In genomic region chr12:108591267-108591980, GRCh38 we compare ENCODE assay signal across 23 cellular contexts. TPM values are rescaled to one million over a fixed set of nuclear protein-coding genes. Genes with fewer than 3 reads are reported as not detected.
DNase-seq lines count a peak whose midpoint lies in the region; ATAC-seq and TF ChIP-seq lines count a peak whose summit lies in the region.
"Had no signal": no experiment of that assay in that cellular context is flagged by ENCODE, and none has a peak within 500 bp of the region (broad histone marks: within the 10 kb centered on the region; RNA-seq: fewer than 3 reads in every experiment).

No MANE protein-coding gene starts in this region.

- no peaks in the 10 kb centered on the region for H3K36me3 ChIP-seq in H7 (replicated peaks; ENCODE audit: control insufficient read depth, insufficient read depth, low read length)
- peaks cover 0 to 9% of the 10 kb centered on the region in 2 experiments for H3K36me3 ChIP-seq in trophoblast cell (ENCODE audit: control insufficient read depth in 1 of 2, insufficient read depth in 2 of 2, low read length in 2 of 2)
- H3K36me3 ChIP-seq: SJCRH30 had no signal

- H3K27ac Mint-ChIP-seq in mesothelial cell of epicardium: peak overlapping the region; percentile 28
- H3K27ac Mint-ChIP-seq in natural killer cell treated with Interleukin-12 subunit alpha and Interleukin-12 subunit beta and Interleukin-15 and Interleukin-18, amount 100 ng/mL, for 72 hours: no peak overlapping the region

- no peak overlapping the region for H2AFZ ChIP-seq in trophoblast cell (ENCODE audit: insufficient read depth, low read length, poor library complexity)

- peaks cover 34% of the 10 kb centered on the region for H3K79me1 ChIP-seq in trophoblast cell (ENCODE audit: low read length)

- peaks cover 11 to 22% of the 10 kb centered on the region in 2 experiments for H3K4me1 ChIP-seq in trophoblast cell (ENCODE audit: control insufficient read depth in 1 of 2, insufficient read depth in 2 of 2, low read length in 2 of 2)

- H4K12ac ChIP-seq in trophoblast cell (ENCODE audit: low read depth, low read length): no peak overlapping the region

- no peaks in the 10 kb centered on the region for H3K36me3 Mint-ChIP-seq in mesothelial cell of epicardium
- no peaks in the 10 kb centered on the region for H3K36me3 Mint-ChIP-seq in natural killer cell treated with Interleukin-12 subunit alpha and Interleukin-12 subunit beta and Interleukin-15 and Interleukin-18, amount 100 ng/mL, for 72 hours

- H3K4me1 Mint-ChIP-seq in mesothelial cell of epicardium: peaks cover 17% of the 10 kb centered on the region
- H3K4me1 Mint-ChIP-seq in natural killer cell treated with Interleukin-12 subunit alpha and Interleukin-12 subunit beta and Interleukin-15 and Interleukin-18, amount 100 ng/mL, for 72 hours (ENCODE audit: low read depth in 2 of 2): no peaks in the 10 kb centered on the region

- H3K23ac ChIP-seq in trophoblast cell (ENCODE audit: low read length): no peak overlapping the region

- H3K27ac ChIP-seq in trophoblast cell (ENCODE audit: low read depth, low read length): no peak overlapping the region
- H3K27ac ChIP-seq: SJCRH30 had no signal

- H3K4me3 ChIP-seq in H7 (ENCODE audit: insufficient read depth, low read depth, low read length) (no peak overlapping the region), trophoblast cell (ENCODE audit: low read depth, low read length) (no peak overlapping the region)
- H3K4me3 ChIP-seq: SJCRH30 had no signal

- no peak overlapping the region for H4K8ac ChIP-seq in trophoblast cell (ENCODE audit: low read depth, low read length)

- peaks cover 6% of the 10 kb centered on the region for H3K79me2 ChIP-seq in trophoblast cell (ENCODE audit: control insufficient read depth, insufficient read depth, low read length, poor library complexity)

- peaks cover 3% of the 10 kb centered on the region for H3K9me3 ChIP-seq in trophoblast cell (ENCODE audit: insufficient read depth, low read depth, low read length)
- H3K9me3 ChIP-seq: SJCRH30 had no signal

- H3K14ac ChIP-seq in trophoblast cell (ENCODE audit: low read length): peak overlapping the region; percentile 33

- DNase-seq in H7 (peak; percentile 65), NCI-H69 (lab: John Stamatoyannopoulos, UW) (peak; percentile 20), mesothelial cell of epicardium (ENCODE audit: low spot score in 2 of 2, unreplicated experiment in 2 of 2) (no peak), trophoblast cell (no peak), SW 1271 (lab: John Stamatoyannopoulos, UW) (no peak), RKO (ENCODE audit: low spot score) (no peak)
- no peak for DNase-seq in activated naive CD4-positive, alpha-beta T cell treated with anti-CD3 and anti-CD28 coated beads, Interleukin-2, amount 50 U/mL, for 16 hours
- no peak for DNase-seq in natural killer cell treated with Interleukin-12 subunit alpha and Interleukin-12 subunit beta and Interleukin-15 and Interleukin-18, amount 100 ng/mL, for 72 hours (ENCODE audit: low spot score)
- DNase-seq: Calu3, DMS153, DND-41, Kasumi-1, NCI-H1105, NCI-H1436 treated with DMSO at 0.1 percent for 48 hours, NCI-H187 treated with DMSO at 0.1 percent for 48 hours, NCI-H2171 treated with DMSO at 0.1 percent for 48 hours, NCI-H345, NCI-H510A treated with DMSO at 0.1 percent for 48 hours, NCI-H774, PC-3, SJCRH30 had no signal

- no peak overlapping the region for H3K9ac ChIP-seq in trophoblast cell (ENCODE audit: low read length)

- no peak overlapping the region for H3K4me2 ChIP-seq in trophoblast cell (ENCODE audit: low read length)

- H3K27me3 ChIP-seq in H7 (ENCODE audit: control insufficient read depth, insufficient read depth, low read length) (no peaks in the 10 kb centered on the region), trophoblast cell (ENCODE audit: insufficient read depth, low read length) (no peaks in the 10 kb centered on the region)
- H3K27me3 ChIP-seq: SJCRH30 had no signal

- H4K91ac ChIP-seq in trophoblast cell (ENCODE audit: low read depth, low read length): peak overlapping the region; percentile 77

- H2BK5ac ChIP-seq in trophoblast cell (ENCODE audit: low read depth, low read length, poor library complexity): peak overlapping the region; percentile 32

- no peaks in the 10 kb centered on the region for H3K27me3 Mint-ChIP-seq in mesothelial cell of epicardium (ENCODE audit: low read depth)
- no peaks in the 10 kb centered on the region for H3K27me3 Mint-ChIP-seq in natural killer cell treated with Interleukin-12 subunit alpha and Interleukin-12 subunit beta and Interleukin-15 and Interleukin-18, amount 100 ng/mL, for 72 hours

- H3K18ac ChIP-seq in trophoblast cell (ENCODE audit: low read length): no peak overlapping the region

- WGBS in trophoblast cell (ENCODE audit: extremely low coverage, insufficient coverage, insufficient read length): no CpG with 5 or more reads among the region's 22 CpGs

- peak overlapping the region; percentile 11 for H2AK5ac ChIP-seq in trophoblast cell (ENCODE audit: low read length)

- H3K9me3 Mint-ChIP-seq in mesothelial cell of epicardium: no peaks in the 10 kb centered on the region
- H3K9me3 Mint-ChIP-seq in natural killer cell treated with Interleukin-12 subunit alpha and Interleukin-12 subunit beta and Interleukin-15 and Interleukin-18, amount 100 ng/mL, for 72 hours: no peaks in the 10 kb centered on the region

- H2BK12ac ChIP-seq in trophoblast cell (ENCODE audit: low read length): peak overlapping the region; percentile 81

- no peak for TF ChIP-seq CTCF in mesothelial cell of epicardium (IDR thresholded peaks at IDR 0.05; ENCODE audit: unreplicated experiment)

- no peak overlapping the region for H3K4ac ChIP-seq in trophoblast cell (ENCODE audit: low read depth, low read length)

- H3K4me3 Mint-ChIP-seq in mesothelial cell of epicardium: no peak overlapping the region
- H3K4me3 Mint-ChIP-seq in natural killer cell treated with Interleukin-12 subunit alpha and Interleukin-12 subunit beta and Interleukin-15 and Interleukin-18, amount 100 ng/mL, for 72 hours: no peak overlapping the region

- no peak for ATAC-seq in natural killer cell treated with Interleukin-12 subunit alpha and Interleukin-12 subunit beta and Interleukin-15 and Interleukin-18, amount 100 ng/mL, for 72 hours
- ATAC-seq: PC-3, Right ventricle myocardium inferior had no signal

- peak overlapping the region; percentile 29 for H2BK120ac ChIP-seq in trophoblast cell (ENCODE audit: insufficient read depth, low read length, poor library complexity)

RNA-seq across cellular contexts. Expression of gene TMEM119, which starts 6.5 kb away (rescaled TPM):
- 0.24 and 0.85 TPM in 2 replicates for total RNA-seq in H7 (2014; rRNA removed; shearing (Covaris generic))
- 37.6 to 43.2 TPM (median 41.2 TPM) in 3 replicates for total RNA-seq in mesothelial cell of epicardium
- 16.8 and 19.9 TPM in 2 replicates for polyA plus RNA-seq in trophoblast cell (2013)
- not detected for total RNA-seq in natural killer cell treated with Interleukin-12 subunit alpha and Interleukin-12 subunit beta and Interleukin-15 and Interleukin-18, amount 100 ng/mL, for 72 hours
- total RNA-seq: A172, Calu3, PC-3 had no signal

RNA-seq across cellular contexts. Expression of gene ISCU, which starts 29.0 kb away (rescaled TPM):
- total RNA-seq in H7 (2014; rRNA removed; shearing (Covaris generic)): 89.3 and 97.3 TPM in 2 replicates
- 64.9 to 66.0 TPM (median 65.8 TPM) in 3 replicates for total RNA-seq in mesothelial cell of epicardium
- polyA plus RNA-seq in trophoblast cell (2013): 154 and 158 TPM in 2 replicates
- total RNA-seq in natural killer cell treated with Interleukin-12 subunit alpha and Interleukin-12 subunit beta and Interleukin-15 and Interleukin-18, amount 100 ng/mL, for 72 hours: 10 to 100 TPM; 66.1 to 85.3 TPM

RNA-seq across cellular contexts. Expression of gene SART3, which starts 30.5 kb away (rescaled TPM):
- 89.7 and 124 TPM in 2 replicates for total RNA-seq in H7 (2014; rRNA removed; shearing (Covaris generic))
- total RNA-seq in mesothelial cell of epicardium: 77.7 to 82.5 TPM (median 77.7 TPM) in 3 replicates
- 32.5 and 34.0 TPM in 2 replicates for polyA plus RNA-seq in trophoblast cell (2013)
- total RNA-seq in natural killer cell treated with Interleukin-12 subunit alpha and Interleukin-12 subunit beta and Interleukin-15 and Interleukin-18, amount 100 ng/mL, for 72 hours: 100 to 1,000 TPM; 105 to 127 TPM

RNA-seq across cellular contexts. Expression of gene SELPLG, which starts 42.3 kb away (rescaled TPM):
- total RNA-seq in H7 (2014; rRNA removed; shearing (Covaris generic)): 0.10 and 0.15 TPM in 2 replicates
- total RNA-seq in mesothelial cell of epicardium: 0.33 to 0.47 TPM in 2 of 3 replicates, not detected in the other
- polyA plus RNA-seq in trophoblast cell (2013): 3.6 and 3.7 TPM in 2 replicates
- total RNA-seq in natural killer cell treated with Interleukin-12 subunit alpha and Interleukin-12 subunit beta and Interleukin-15 and Interleukin-18, amount 100 ng/mL, for 72 hours: 10 to 100 TPM; 26.5 to 34.6 TPM

Comparison
In these comparisons a context has a peak if more than half of its experiments do, and no peak if none do; other contexts are left out.
1. DNase-seq: peak in H7 (single experiment) and NCI-H69 (single experiment); none in mesothelial cell of epicardium (0 of 2), trophoblast cell (0 of 2), activated naive CD4-positive, alpha-beta T cell treated with anti-CD3 and anti-CD28 coated beads, Interleukin-2, amount 50 U/mL, for 16 hours (single experiment), SW 1271 (0 of 2), natural killer cell treated with Interleukin-12 subunit alpha and Interleukin-12 subunit beta and Interleukin-15 and Interleukin-18, amount 100 ng/mL, for 72 hours (single experiment) and RKO (single experiment).
2. RNA of gene TMEM119, which starts 6.5 kb away (total RNA-seq): 37.6 to 43.2 TPM in mesothelial cell of epicardium; 0.24 to 0.85 TPM in H7 and not detected in natural killer cell treated with Interleukin-12 subunit alpha and Interleukin-12 subunit beta and Interleukin-15 and Interleukin-18, amount 100 ng/mL, for 72 hours; every median in the first group is over 10 times any median in the second.